ENCODE assay signal across 1 cellular context in the genomic region with DNA sequence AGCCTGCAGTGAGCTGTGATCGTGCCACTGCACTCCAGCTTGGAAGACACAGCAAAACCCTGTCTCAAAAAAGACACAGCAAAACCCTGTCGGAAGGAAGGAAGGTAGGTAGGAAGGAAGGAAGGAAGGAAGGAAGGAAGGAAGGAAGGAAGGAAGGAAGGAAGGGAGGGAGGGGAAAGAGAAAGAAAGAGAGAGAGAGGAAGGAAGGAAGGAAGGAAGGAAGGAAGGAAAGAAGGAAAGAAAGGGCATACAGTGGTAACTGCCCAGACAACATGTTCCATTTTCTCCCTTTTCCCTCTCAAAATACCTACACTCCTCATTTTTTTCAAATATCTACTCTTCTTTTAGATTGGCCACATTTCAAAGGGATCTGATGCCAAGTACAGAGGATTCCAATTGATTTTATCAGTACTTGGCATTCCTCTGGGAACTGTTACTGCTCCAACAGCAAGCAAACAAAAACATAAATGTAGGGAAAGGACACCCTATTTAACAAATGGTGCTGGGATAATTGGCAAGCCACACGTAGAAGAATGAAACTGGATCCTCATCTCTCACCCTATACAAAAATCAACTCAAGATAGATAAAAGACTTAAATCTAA. TPM values are rescaled to one million over a fixed set of nuclear protein-coding genes. Genes with fewer than 3 reads are reported as not detected.
"Had no signal": no experiment of that assay in that cellular context is flagged by ENCODE, and none has a peak within 500 bp of the region (broad histone marks: within the 10 kb centered on the region; RNA-seq: fewer than 3 reads in every experiment).

No MANE protein-coding gene starts in this region.

RNA-seq across cellular contexts. Expression of a gene that starts 28.7 kb away (rescaled TPM):
- total RNA-seq: M059J had no signal
